In the genomic region with DNA sequence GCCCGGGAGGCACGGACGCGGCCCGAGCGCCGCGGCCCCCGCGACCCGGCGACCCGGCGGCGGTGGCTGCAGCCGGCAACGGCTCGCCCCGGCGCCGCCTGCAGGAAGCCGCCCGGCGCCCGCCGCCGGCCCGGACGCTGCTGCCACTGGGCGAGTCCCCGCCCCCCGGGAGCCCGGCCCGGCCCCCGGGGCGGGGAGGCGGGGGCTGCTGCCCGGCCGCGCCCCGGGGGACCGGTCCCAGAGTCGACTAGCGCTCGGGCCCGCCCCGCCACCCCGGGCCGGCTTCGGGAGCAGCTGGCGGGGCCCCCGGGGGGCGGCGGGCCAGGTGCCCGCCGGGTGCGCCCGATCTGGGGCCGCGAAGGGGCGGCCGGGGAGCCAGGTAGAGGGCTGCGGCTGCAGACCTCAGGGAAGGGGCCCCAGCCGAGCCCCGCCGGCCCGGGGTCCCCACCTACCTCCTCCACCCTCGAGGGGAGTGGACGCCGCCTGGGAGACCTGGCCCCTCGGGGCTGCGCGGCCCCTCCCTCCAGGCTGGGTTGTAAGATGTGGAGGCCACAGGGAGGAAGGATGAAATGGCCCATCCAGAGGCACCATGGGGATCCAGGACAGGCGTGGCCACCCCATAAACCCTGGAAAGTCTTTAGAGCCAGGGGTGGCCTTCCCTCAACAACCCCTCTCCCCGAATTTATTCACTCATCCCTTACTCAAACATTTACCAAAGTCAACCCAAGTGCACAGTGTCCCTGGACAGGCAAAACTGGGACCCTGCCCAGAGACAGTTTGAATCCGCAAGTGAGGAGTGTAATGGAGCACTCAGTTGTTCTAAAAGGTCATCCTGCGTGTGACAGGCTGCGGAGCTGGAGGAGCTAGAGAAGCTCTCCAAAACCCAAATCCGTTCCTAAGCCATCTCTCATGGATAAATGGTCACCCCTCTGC, we compare ENCODE assay signal across 8 cellular contexts. TPM values are rescaled to one million over a fixed set of nuclear protein-coding genes. Genes with fewer than 3 reads are reported as not detected.
A peak's percentile ranks its signal among the peaks of the same experiment; 100 is the strongest.
DNase-seq lines count a peak whose midpoint lies in the region; ATAC-seq, FAIRE-seq and TF ChIP-seq lines count a peak whose summit lies in the region.

A gene with protein sequence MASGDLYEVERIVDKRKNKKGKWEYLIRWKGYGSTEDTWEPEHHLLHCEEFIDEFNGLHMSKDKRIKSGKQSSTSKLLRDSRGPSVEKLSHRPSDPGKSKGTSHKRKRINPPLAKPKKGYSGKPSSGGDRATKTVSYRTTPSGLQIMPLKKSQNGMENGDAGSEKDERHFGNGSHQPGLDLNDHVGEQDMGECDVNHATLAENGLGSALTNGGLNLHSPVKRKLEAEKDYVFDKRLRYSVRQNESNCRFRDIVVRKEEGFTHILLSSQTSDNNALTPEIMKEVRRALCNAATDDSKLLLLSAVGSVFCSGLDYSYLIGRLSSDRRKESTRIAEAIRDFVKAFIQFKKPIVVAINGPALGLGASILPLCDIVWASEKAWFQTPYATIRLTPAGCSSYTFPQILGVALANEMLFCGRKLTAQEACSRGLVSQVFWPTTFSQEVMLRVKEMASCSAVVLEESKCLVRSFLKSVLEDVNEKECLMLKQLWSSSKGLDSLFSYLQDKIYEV (minus strand): TSS at position 148 of the 933 bp plus-strand sequence. CDS start 425 bp downstream, outside the sequence.

- no peaks in the 10 kb centered on the region for H3K27me3 ChIP-seq in bronchial epithelial cell (ENCODE audit: control insufficient read depth, insufficient read depth, low read length)
- no peaks in the 10 kb centered on the region for H3K27me3 ChIP-seq in kidney epithelial cell (ENCODE audit: control insufficient read depth, insufficient read depth, low read length)

- peak; percentile 58 for ATAC-seq in HG03097 (IDR thresholded peaks at IDR 0.05; ENCODE audit: low FRiP score, unreplicated experiment)
- no peak for ATAC-seq in GM18861 (IDR thresholded peaks at IDR 0.05; ENCODE audit: unreplicated experiment)

- peak within 1 kb of the TSS; percentile 92 for H3K4me3 Mint-ChIP-seq in T-helper 2 cell treated with Interferon-gamma antibody and Interleukin-4, amounts not matched to agents 5 μg/mL and 100 μg/mL, for 36 hours

- H3K27me3 Mint-ChIP-seq in T-helper 2 cell treated with Interferon-gamma antibody and Interleukin-4, amounts not matched to agents 5 μg/mL and 100 μg/mL, for 36 hours (ENCODE audit: low read depth), result peaks cover 6% of the 10 kb centered on the region

- H3K27ac Mint-ChIP-seq in T-helper 2 cell treated with Interferon-gamma antibody and Interleukin-4, amounts not matched to agents 5 μg/mL and 100 μg/mL, for 36 hours, result peak within 1 kb of the TSS; percentile 93

- H3K9me3 Mint-ChIP-seq in T-helper 2 cell treated with Interferon-gamma antibody and Interleukin-4, amounts not matched to agents 5 μg/mL and 100 μg/mL, for 36 hours, result peaks cover 12% of the 10 kb centered on the region

- peak; percentile 19 for DNase-seq in NK-92 treated with Interleukin-12 subunit alpha and Interleukin-12 subunit beta, amount 100 ng/mL, for 24 hours (lab: John Stamatoyannopoulos, UW)
- DNase-seq in NK-92 (lab: John Stamatoyannopoulos, UW; ENCODE audit: unreplicated experiment) (no peak), bronchial epithelial cell (ENCODE audit: low read depth) (peak; percentile 23), kidney epithelial cell (ENCODE audit: low read depth) (no peak)
- peak; percentile 68 for DNase-seq in T-helper 2 cell treated with Interferon-gamma antibody and Interleukin-4, amounts not matched to agents 5 μg/mL and 100 μg/mL, for 36 hours (ENCODE audit: low spot score)
- peak; percentile 14 for DNase-seq in stimulated activated CD4-positive, alpha-beta T cell treated with anti-CD3 and anti-CD28 coated beads, Interleukin-2, amount 100 ng/mL, for 4 hours (ENCODE audit: low read depth)

- H3K36me3 ChIP-seq in bronchial epithelial cell (ENCODE audit: control insufficient read depth, insufficient read depth, low read length) (no peaks in the 10 kb centered on the region), kidney epithelial cell (ENCODE audit: control insufficient read depth, insufficient read depth, low read length) (no peaks in the 10 kb centered on the region)

- peaks cover 8% of the 10 kb centered on the region for H3K36me3 Mint-ChIP-seq in T-helper 2 cell treated with Interferon-gamma antibody and Interleukin-4, amounts not matched to agents 5 μg/mL and 100 μg/mL, for 36 hours (ENCODE audit: low read depth)

- no peak for FAIRE-seq in bronchial epithelial cell (lab: Jason Lieb, UNC)

- no peak for TF ChIP-seq CTCF in bronchial epithelial cell (IDR thresholded peaks at IDR 0.05; ENCODE audit: insufficient read depth, low read length, severe bottlenecking)
- no peak for TF ChIP-seq CTCF in kidney epithelial cell (IDR thresholded peaks at IDR 0.05; ENCODE audit: insufficient read depth, low read length, poor library complexity, severe bottlenecking)

- peaks cover 29% of the 10 kb centered on the region for H3K4me1 Mint-ChIP-seq in T-helper 2 cell treated with Interferon-gamma antibody and Interleukin-4, amounts not matched to agents 5 μg/mL and 100 μg/mL, for 36 hours (ENCODE audit: low read depth)

- H3K4me3 ChIP-seq in bronchial epithelial cell (ENCODE audit: low read depth, low read length) (peak within 1 kb of the TSS; percentile 73), kidney epithelial cell (ENCODE audit: low read depth, low read length) (peak within 1 kb of the TSS; percentile 70)

RNA-seq across cellular contexts. Expression of the gene that starts here (rescaled TPM):
- total RNA-seq in bronchial epithelial cell (1.1 and 1.4 TPM in 2 replicates), kidney epithelial cell (8.4 and 18.9 TPM in 2 replicates)

Comparison
In these comparisons a context has a peak if more than half of its experiments do, and no peak if none do; other contexts are left out.
1. DNase-seq: peak in NK-92 treated with Interleukin-12 subunit alpha and Interleukin-12 subunit beta, amount 100 ng/mL, for 24 hours (single experiment), T-helper 2 cell treated with Interferon-gamma antibody and Interleukin-4, amounts not matched to agents 5 μg/mL and 100 μg/mL, for 36 hours (single experiment), bronchial epithelial cell (single experiment) and stimulated activated CD4-positive, alpha-beta T cell treated with anti-CD3 and anti-CD28 coated beads, Interleukin-2, amount 100 ng/mL, for 4 hours (single experiment); none in NK-92 (single experiment) and kidney epithelial cell (single experiment).